ENCODE assay signal across 15 cellular contexts in genomic region chr19:46725036-46725820, GRCh38. TPM values are rescaled to one million over a fixed set of nuclear protein-coding genes. Genes with fewer than 3 reads are reported as not detected.
DNase-seq lines count a peak whose midpoint lies in the region; ATAC-seq and TF ChIP-seq lines count a peak whose summit lies in the region.
"Had no signal": no experiment of that assay in that cellular context is flagged by ENCODE, and none has a peak within 500 bp of the region (broad histone marks: within the 10 kb centered on the region; RNA-seq: fewer than 3 reads in every experiment).

No MANE protein-coding gene starts in this region.

- TF ChIP-seq CTCF in dorsolateral prefrontal cortex (IDR thresholded peaks at IDR 0.05 in 54 of 56, conservative IDR thresholded peaks at IDR 0.05 in 2 of 56; ENCODE audit: low read depth in 1 of 56, partially characterized antibody in 56 of 56): no peak
- no peak for TF ChIP-seq CTCF in neural progenitor cell (IDR thresholded peaks at IDR 0.05)

- ATAC-seq in HG02884 (IDR thresholded peaks at IDR 0.05; ENCODE audit: unreplicated experiment): no peak
- ATAC-seq in GM21360 (IDR thresholded peaks at IDR 0.05; ENCODE audit: unreplicated experiment): no peak

- peaks cover 2% of the 10 kb centered on the region for H3K27me3 Mint-ChIP-seq in neural progenitor cell (ENCODE audit: insufficient read depth, low read depth)

- H3K4me1 ChIP-seq in NT2/D1 (ENCODE audit: insufficient read depth, insufficient read length) (peaks cover 32% of the 10 kb centered on the region), neural progenitor cell (no peaks in the 10 kb centered on the region)
- H3K4me1 ChIP-seq: SJCRH30 had no signal

- no peak overlapping the region for H3K4me3 ChIP-seq in NT2/D1 (ENCODE audit: insufficient read length, low read depth)
- no peak overlapping the region for H3K4me3 ChIP-seq in dorsolateral prefrontal cortex
- no peak overlapping the region for H3K4me3 ChIP-seq in neural progenitor cell
- H3K4me3 ChIP-seq: SJCRH30 had no signal

- H3K36me3 ChIP-seq in NT2/D1 (ENCODE audit: insufficient read depth, insufficient read length, low read length) (peaks cover 96% of the 10 kb centered on the region), neural progenitor cell (no peaks in the 10 kb centered on the region)

- H3K9ac ChIP-seq in NT2/D1 (ENCODE audit: insufficient read length, low read depth) (peak overlapping the region; percentile 28), neural progenitor cell (no peak overlapping the region)

- H2AFZ ChIP-seq in neural progenitor cell (replicated peaks): no peak overlapping the region

- no peaks in the 10 kb centered on the region for H3K9me3 Mint-ChIP-seq in neural progenitor cell

- in situ Hi-C loops in ACHN (cut with HindIII; ENCODE audit: low pct_ligation_motif_present, low pct_unique_long_range_greater_than_20kb, low sequenced_read_pairs): no loop called here

- no peak overlapping the region for H3K4me2 ChIP-seq in neural progenitor cell

- H3K4me1 Mint-ChIP-seq in neural progenitor cell: peaks cover 23% of the 10 kb centered on the region

- peaks cover 44% of the 10 kb centered on the region for H4K20me1 ChIP-seq in neural progenitor cell (ENCODE audit: low read depth)

- H3K27ac Mint-ChIP-seq in neural progenitor cell: peak overlapping the region; percentile 50

- H3K27ac ChIP-seq in dorsolateral prefrontal cortex (peak overlapping the region in 50 of 59 donors; percentile 23 to 87 (median 71)), neural progenitor cell (no peak overlapping the region)
- H3K27ac ChIP-seq: 22Rv1, C4-2B, SJCRH30 had no signal

- peaks cover 8% of the 10 kb centered on the region for H3K79me2 ChIP-seq in neural progenitor cell (ENCODE audit: low read depth)

- peaks cover 17% of the 10 kb centered on the region for H3K36me3 Mint-ChIP-seq in neural progenitor cell

- H3K4me3 Mint-ChIP-seq in neural progenitor cell: no peak overlapping the region

- H3K9me3 ChIP-seq in NT2/D1 (ENCODE audit: insufficient read depth, low read length) (no peaks in the 10 kb centered on the region), neural progenitor cell (ENCODE audit: low read depth) (no peaks in the 10 kb centered on the region)
- H3K9me3 ChIP-seq: SJCRH30 had no signal

- H3F3A ChIP-seq in neural progenitor cell (ENCODE audit: low read depth): peaks cover 3% of the 10 kb centered on the region

- intact Hi-C loops in dorsolateral prefrontal cortex (cut with DNase I): loop anchor here (5.0 kb wide), 2 partner anchors 63 to 113 kb away; partner anchors contain the start of gene DACT3 (in 1 of the 2)

- DNase-seq in DMS 273 (lab: John Stamatoyannopoulos, UW; ENCODE audit: unreplicated experiment) (peak; percentile 47), DMS 273 treated with DMSO at 0.1 percent for 48 hours (lab: John Stamatoyannopoulos, UW) (no peak), NT2/D1 (ENCODE audit: low read depth, low spot score) (no peak), dorsolateral prefrontal cortex (no peak), neural progenitor cell (ENCODE audit: low spot score) (no peak), ACHN (no peak)
- DNase-seq: COR-L47, NCI-H1417 treated with DMSO at 0.1 percent for 48 hours, NCI-H2081, NCI-H524, SJCRH30 had no signal

- no peaks in the 10 kb centered on the region for H3K27me3 ChIP-seq in NT2/D1 (ENCODE audit: insufficient read depth, insufficient read length)
- no peaks in the 10 kb centered on the region for H3K27me3 ChIP-seq in dorsolateral prefrontal cortex
- H3K27me3 ChIP-seq in neural progenitor cell: no peaks in the 10 kb centered on the region
- H3K27me3 ChIP-seq: SJCRH30 had no signal

RNA-seq across cellular contexts. Expression of gene PRKD2, which starts 8.3 kb away (rescaled TPM):
- total RNA-seq in dorsolateral prefrontal cortex (10 to 100 TPM in 104 of 120 experiments, 1 to 10 TPM in 16; 6.8 to 37.3 (median 13.5) TPM), neural progenitor cell (ENCODE audit: low replicate concordance) (14.9 and 22.2 TPM in 2 replicates)

RNA-seq across cellular contexts. Expression of gene FKRP, which starts 20.6 kb away (rescaled TPM):
- total RNA-seq in dorsolateral prefrontal cortex (10 to 100 TPM; 18.2 to 45.4 (median 30.5) TPM), neural progenitor cell (ENCODE audit: low replicate concordance) (18.6 and 40.5 TPM in 2 replicates)

RNA-seq across cellular contexts. Expression of gene STRN4, which starts 21.0 kb away (rescaled TPM):
- total RNA-seq in dorsolateral prefrontal cortex (100 to 1,000 TPM in 19 of 120 experiments, 10 to 100 TPM in 101; 69.7 to 119 (median 86.8) TPM), neural progenitor cell (ENCODE audit: low replicate concordance) (54.1 and 149 TPM in 2 replicates)
